Comparison of ENCODE assay signal across 16 cellular contexts in genomic region chr6:39824030-39824926, GRCh38. TPM values are rescaled to one million over a fixed set of nuclear protein-coding genes. Genes with fewer than 3 reads are reported as not detected.
A peak's percentile ranks its signal among the peaks of the same experiment; 100 is the strongest.
DNase-seq lines count a peak whose midpoint lies in the region; ATAC-seq and TF ChIP-seq lines count a peak whose summit lies in the region.
"Had no signal": no experiment of that assay in that cellular context is flagged by ENCODE, and none has a peak within 500 bp of the region (broad histone marks: within the 10 kb centered on the region; RNA-seq: fewer than 3 reads in every experiment).

No MANE protein-coding gene starts in this region.

- no peaks in the 10 kb centered on the region for H3K36me3 ChIP-seq in left ventricle myocardium inferior
- H3K36me3 ChIP-seq in esophagus (ENCODE audit: control insufficient read depth in 2 of 2, insufficient read depth in 2 of 2, low read length in 1 of 2) = no peaks in the 10 kb centered on the region
- no peaks in the 10 kb centered on the region for H3K36me3 ChIP-seq in parathyroid adenoma (ENCODE audit: control insufficient read depth, insufficient read depth, low read length)
- H3K36me3 ChIP-seq: cardiac muscle cell had no signal

- no peak overlapping the region for H3K9ac ChIP-seq in parathyroid adenoma

- TF ChIP-seq CTCF in left ventricle myocardium inferior (IDR thresholded peaks at IDR 0.05; ENCODE audit: borderline replicate concordance) = no peak
- no peak for TF ChIP-seq CTCF in parathyroid adenoma (IDR thresholded peaks at IDR 0.05)

- H3K4me2 ChIP-seq in parathyroid adenoma (ENCODE audit: low read length) = no peak overlapping the region

- H3K9me3 ChIP-seq in left ventricle myocardium inferior (replicated peaks) = no peaks in the 10 kb centered on the region
- no peaks in the 10 kb centered on the region for H3K9me3 ChIP-seq in esophagus (ENCODE audit: control insufficient read depth in 2 of 2, insufficient read depth in 1 of 2, low read depth in 1 of 2, low read length in 1 of 2)
- no peaks in the 10 kb centered on the region for H3K9me3 ChIP-seq in parathyroid adenoma (ENCODE audit: control insufficient read depth, low read length)

- DNase-seq in left ventricle myocardium inferior (no peak), left cardiac atrium (no peak), occipital lobe (lab: John Stamatoyannopoulos, UW) (no peak), NCI-H1930 (lab: John Stamatoyannopoulos, UW) (no peak), NCI-H1694 treated with DMSO at 0.1 percent for 48 hours (lab: John Stamatoyannopoulos, UW) (no peak)
- DNase-seq: activated CD4-positive, alpha-beta memory T cell treated with anti-CD3 and anti-CD28 coated beads for 36 hours; activated gamma-delta T cell treated with Interleukin-2 at 50 U/mL for 16 hours; DND-41; naive B cell had no signal

- WGBS in esophagus, 2 donors = 68 to 75% methylated on average over 9 of the region's 9 CpGs

- H3K4me3 ChIP-seq in left ventricle myocardium inferior = peak overlapping the region; percentile 21
- H3K4me3 ChIP-seq in esophagus (ENCODE audit: low read depth in 1 of 2, low read length in 2 of 2) = no peak overlapping the region
- H3K4me3 ChIP-seq in parathyroid adenoma (ENCODE audit: low read depth, low read length) = no peak overlapping the region
- H3K4me3 ChIP-seq: cardiac muscle cell had no signal

- intact Hi-C loops in left ventricle myocardium inferior (cut with micrococcal nuclease) = no loop called here
- intact Hi-C loops in left cardiac atrium (cut with DNase I) = no loop called here

- peaks cover 65% of the 10 kb centered on the region for H3K4me1 ChIP-seq in left ventricle myocardium inferior
- H3K4me1 ChIP-seq in esophagus (ENCODE audit: control insufficient read depth in 2 of 2, insufficient read depth in 2 of 2, low read length in 1 of 2) = peaks cover 5 to 7% of the 10 kb centered on the region in 2 donors
- H3K4me1 ChIP-seq in parathyroid adenoma = peaks cover 3% of the 10 kb centered on the region

- no peaks in the 10 kb centered on the region for H3K27me3 ChIP-seq in left ventricle myocardium inferior (ENCODE audit: low read depth)
- no peaks in the 10 kb centered on the region for H3K27me3 ChIP-seq in esophagus (ENCODE audit: control insufficient read depth in 1 of 2, insufficient read depth in 2 of 2, low read length in 2 of 2)
- no peaks in the 10 kb centered on the region for H3K27me3 ChIP-seq in parathyroid adenoma (ENCODE audit: control insufficient read depth, insufficient read depth, low read length)
- H3K27me3 ChIP-seq: cardiac muscle cell had no signal

- no peak overlapping the region for H2AFZ ChIP-seq in parathyroid adenoma

- ATAC-seq in left cardiac atrium (no peak), HG02678 (IDR thresholded peaks at IDR 0.05; ENCODE audit: unreplicated experiment) (no peak)
- ATAC-seq: HCT116, Panc1 had no signal

- no peaks in the 10 kb centered on the region for H3K79me2 ChIP-seq in parathyroid adenoma

- peak overlapping the region; percentile 81 for H3K27ac ChIP-seq in left ventricle myocardium inferior (replicated peaks)
- peak overlapping the region; percentile 56 to 74 for H3K27ac ChIP-seq in esophagus (ENCODE audit: low read depth in 2 of 2, low read length in 1 of 2)
- H3K27ac ChIP-seq in parathyroid adenoma = peak overlapping the region; percentile 15
- H3K27ac ChIP-seq: cardiac muscle cell, epithelial cell of prostate had no signal

RNA-seq across cellular contexts. Expression of gene DAAM2, which starts 32.1 kb away (rescaled TPM):
- total RNA-seq in left ventricle myocardium inferior (19.1 TPM), left cardiac atrium (10 to 100 TPM; 14.7 to 15.8 TPM), occipital lobe (14.0 TPM)
- 10 to 100 TPM; 10.7 to 11.3 TPM for polyA plus RNA-seq in esophagus
- total RNA-seq: activated CD4-positive, alpha-beta memory T cell treated with anti-CD3 and anti-CD28 coated beads for 36 hours had no signal

Comparison
In these comparisons a context has a peak if more than half of its experiments do, and no peak if none do; other contexts are left out.
1. H3K27ac ChIP-seq: peak in every context shown above with its lines; median percentile 81 in left ventricle myocardium inferior; 65 in esophagus; 15 in parathyroid adenoma.